18 cellular contexts compared by ENCODE assay signal in the genomic region with DNA sequence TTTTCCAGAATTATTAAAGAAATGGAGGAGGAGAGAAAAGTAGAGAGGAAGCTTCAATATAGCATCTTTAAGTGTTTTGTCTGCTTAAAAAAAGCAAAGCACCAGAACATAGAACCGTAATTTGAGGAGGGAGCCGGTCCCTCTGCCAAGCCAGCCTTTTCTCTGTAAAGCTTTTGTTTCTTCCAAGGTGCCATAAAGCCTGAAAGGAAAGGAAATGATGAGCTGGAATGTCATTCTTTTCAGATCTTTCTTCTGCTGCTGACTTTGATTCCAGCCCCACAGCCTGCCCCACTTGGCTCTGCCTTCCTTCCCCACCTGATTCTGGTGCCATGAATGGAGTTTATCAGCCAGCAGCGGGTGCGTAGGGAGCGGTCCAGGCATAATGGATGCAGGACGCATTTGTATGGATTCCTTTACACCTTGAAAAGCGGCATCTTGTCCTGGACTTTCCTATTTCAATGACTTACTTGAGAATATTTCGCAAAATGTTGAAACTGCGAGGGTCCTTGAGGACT.
DNase-seq lines count a peak whose midpoint lies in the region; ATAC-seq and TF ChIP-seq lines count a peak whose summit lies in the region.
"Had no signal": no experiment of that assay in that cellular context is flagged by ENCODE, and none has a peak within 500 bp of the region (broad histone marks: within the 10 kb centered on the region; RNA-seq: fewer than 3 reads in every experiment).

No MANE protein-coding gene starts in this region.

- peak overlapping the region; percentile 57 for H3K9ac ChIP-seq in adipocyte (ENCODE audit: low read length)
- H3K9ac ChIP-seq: KMS-11 had no signal

- no peak for ATAC-seq in heart right ventricle
- ATAC-seq in Right ventricle myocardium superior (ENCODE audit: poor library complexity) = no peak
- no peak for ATAC-seq in lung (ENCODE audit: insufficient read depth, low FRiP score)
- ATAC-seq in GM21528 (IDR thresholded peaks at IDR 0.05; ENCODE audit: low FRiP score, unreplicated experiment) = no peak

- H3K9me3 ChIP-seq in heart right ventricle (no peaks in the 10 kb centered on the region), adipocyte (ENCODE audit: control insufficient read depth, low read length) (no peaks in the 10 kb centered on the region), lung (ENCODE audit: control insufficient read depth in 2 of 2, insufficient read depth in 1 of 2, low read length in 1 of 2) (peaks cover 0 to 3% of the 10 kb centered on the region in 2 donors)

- H3K27me3 ChIP-seq in heart right ventricle (peaks cover 0 to 14% (median 0%) of the 10 kb centered on the region in 7 donors), adipocyte (replicated peaks; ENCODE audit: control insufficient read depth, insufficient read depth, low read length) (no peaks in the 10 kb centered on the region), lung (ENCODE audit: control insufficient read depth, insufficient read depth) (peaks cover 2% of the 10 kb centered on the region)

- DNase-seq in heart right ventricle = no peak
- no peak for DNase-seq in Right ventricle myocardium superior
- DNase-seq in adipocyte (ENCODE audit: low read depth) = no peak
- peak; percentile 16 for DNase-seq in lung (ENCODE audit: low spot score)
- DNase-seq in superior temporal gyrus (ENCODE audit: extremely low spot score) = peak; percentile 19
- no peak for DNase-seq in NCI-H82 (lab: John Stamatoyannopoulos, UW)
- no peak for DNase-seq in activated naive CD4-positive, alpha-beta T cell treated with Interleukin-2 at 50 U/mL for 16 hours
- DNase-seq: 8988T; Calu3; CD4-positive, alpha-beta memory T cell; DMS53; GOT3; NCI-H1092; NCI-H2081 treated with DMSO at 0.1 percent for 48 hours; NCI-H510A treated with DMSO at 0.1 percent for 48 hours; PC-9 had no signal

- H3K4me3 ChIP-seq in heart right ventricle (no peak overlapping the region), adipocyte (ENCODE audit: low read length) (no peak overlapping the region), lung (no peak overlapping the region)
- H3K4me3 ChIP-seq: PC-9 had no signal

- H3K36me3 ChIP-seq in heart right ventricle (no peaks in the 10 kb centered on the region), adipocyte (ENCODE audit: control insufficient read depth, insufficient read depth, low read length, severe bottlenecking) (no peaks in the 10 kb centered on the region), lung (ENCODE audit: control insufficient read depth in 2 of 2, insufficient read depth in 2 of 2, low read length in 2 of 2) (no peaks in the 10 kb centered on the region)

- TF ChIP-seq CTCF in heart right ventricle (IDR thresholded peaks at IDR 0.05) (no peak), lung (IDR thresholded peaks at IDR 0.05; ENCODE audit: control extremely low read depth, extremely low read depth) (no peak)

- intact Hi-C loops in heart right ventricle (cut with DNase I) (no loop called here), Right ventricle myocardium superior (cut with DNase I) (no loop called here)

- 78% methylated on average over 9 of the region's 9 CpGs for WGBS in heart right ventricle, 2 donors
- WGBS in lung, 2 donors = 71 to 88% methylated on average over 9 of the region's 9 CpGs

- peak overlapping the region; percentile 14 to 75 (median 52) for H3K27ac ChIP-seq in heart right ventricle
- no peak overlapping the region for H3K27ac ChIP-seq in lung (ENCODE audit: low read depth in 1 of 2, low read length in 1 of 2)
- H3K27ac ChIP-seq: KMS-11, PC-9 had no signal

- H3K4me1 ChIP-seq in heart right ventricle (peaks cover 0 to 33% (median 4%) of the 10 kb centered on the region in 9 donors), adipocyte (ENCODE audit: control insufficient read depth, insufficient read depth, low read length) (peaks cover 35% of the 10 kb centered on the region), lung (ENCODE audit: control insufficient read depth in 2 of 2, insufficient read depth in 2 of 2, low read length in 2 of 2) (no peaks in the 10 kb centered on the region)

Comparison
In these comparisons a context has a peak if more than half of its experiments do, and no peak if none do; other contexts are left out.
1. DNase-seq: peak in lung (single experiment) and superior temporal gyrus (single experiment); none in heart right ventricle (0 of 2), Right ventricle myocardium superior (single experiment), adipocyte (single experiment), NCI-H82 (single experiment) and activated naive CD4-positive, alpha-beta T cell treated with Interleukin-2 at 50 U/mL for 16 hours (single experiment).
2. H3K27ac ChIP-seq: peak in heart right ventricle (10 of 10); none in lung (0 of 2).